In the genomic region with DNA sequence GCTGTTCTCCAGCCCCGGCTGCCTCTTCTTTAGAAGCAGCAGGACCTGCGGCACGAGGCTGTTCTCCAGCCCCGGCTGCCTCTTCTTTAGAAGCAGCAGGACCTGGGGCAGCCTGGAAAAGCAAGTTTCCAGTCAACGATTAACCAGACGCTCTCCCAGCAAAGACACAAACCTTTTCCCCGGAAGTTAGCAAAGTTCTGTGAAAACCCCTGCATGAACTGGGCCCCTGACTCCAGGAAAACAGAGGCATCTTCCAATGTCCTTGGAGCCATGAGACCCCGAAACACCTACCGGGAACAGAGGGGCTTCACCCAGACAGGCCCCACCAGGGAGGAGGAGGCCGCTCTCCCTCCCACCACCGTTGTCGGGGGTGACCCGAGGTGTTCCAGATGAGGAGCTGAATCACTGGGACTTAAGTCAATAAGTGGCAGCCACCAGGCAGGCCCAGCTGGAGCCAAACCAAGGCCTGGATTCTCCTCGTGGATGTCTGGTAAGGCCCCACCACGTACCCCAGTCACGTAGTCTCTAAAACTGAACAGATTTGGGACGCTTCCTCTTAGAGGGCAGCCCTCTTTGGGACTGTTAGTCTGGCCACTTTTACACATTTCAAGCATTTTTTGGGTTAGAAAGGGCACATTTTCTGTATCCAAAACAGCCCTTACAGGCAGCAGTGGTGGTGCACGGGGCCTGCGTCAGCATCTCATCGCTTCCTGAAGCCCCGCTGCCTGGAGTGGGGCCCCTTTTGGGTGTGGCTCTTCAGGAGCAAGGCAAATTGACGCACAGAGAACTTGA, we compare ENCODE assay signal across 8 cellular contexts. TPM values are rescaled to one million over a fixed set of nuclear protein-coding genes. Genes with fewer than 3 reads are reported as not detected.
A peak's percentile ranks its signal among the peaks of the same experiment; 100 is the strongest.
DNase-seq lines count a peak whose midpoint lies in the region; FAIRE-seq and TF ChIP-seq lines count a peak whose summit lies in the region.
"Had no signal": no experiment of that assay in that cellular context is flagged by ENCODE, and none has a peak within 500 bp of the region (broad histone marks: within the 10 kb centered on the region; RNA-seq: fewer than 3 reads in every experiment).

Gene RPH3AL, minus strand, starts transcription at position 387 of the 792 bp plus-strand sequence. CDS start 25,264 bp downstream, outside the sequence.

- peaks cover 58 to 69% of the 10 kb centered on the region in 2 donors for H3K4me1 ChIP-seq in kidney (ENCODE audit: control insufficient read depth in 1 of 2, insufficient read depth in 1 of 2, low read depth in 1 of 2, low read length in 2 of 2)
- H3K4me1 ChIP-seq in subcutaneous abdominal adipose tissue (ENCODE audit: control insufficient read depth in 5 of 5, insufficient read depth in 5 of 5, low read length in 5 of 5), result peaks cover 16 to 72% (median 70%) of the 10 kb centered on the region in 5 donors

- FAIRE-seq in kidney (lab: Jason Lieb, UNC), result no peak

- TF ChIP-seq CTCF in kidney (IDR thresholded peaks at IDR 0.05; ENCODE audit: borderline replicate concordance, extremely low read depth, insufficient read depth), result no peak

- intact Hi-C loops in kidney (cut with DNase I), result no loop called here

- H3K4me3 ChIP-seq in kidney (ENCODE audit: low read length in 2 of 2), result peak within 1 kb of the TSS; percentile 49 to 67
- H3K4me3 ChIP-seq in subcutaneous abdominal adipose tissue (ENCODE audit: low read depth in 1 of 5, low read length in 5 of 5), result peak within 1 kb of the TSS in 3 of 5 donors; percentile 2 to 27 (median 27)

- H3K36me3 ChIP-seq in kidney (ENCODE audit: control insufficient read depth in 1 of 2, insufficient read depth in 2 of 2, low read length in 2 of 2), result no peaks in the 10 kb centered on the region
- no peaks in the 10 kb centered on the region for H3K36me3 ChIP-seq in subcutaneous abdominal adipose tissue (ENCODE audit: control insufficient read depth in 5 of 5, insufficient read depth in 5 of 5, low read length in 5 of 5)

- H3K9ac ChIP-seq in kidney (ENCODE audit: low read length in 2 of 2), result peak within 1 kb of the TSS; percentile 80 to 84
- peak within 1 kb of the TSS; percentile 55 to 81 (median 60) for H3K9ac ChIP-seq in subcutaneous abdominal adipose tissue (ENCODE audit: low read length in 5 of 5)

- H3K9me3 ChIP-seq in kidney (ENCODE audit: control insufficient read depth in 1 of 2, low read length in 2 of 2) (no peaks in the 10 kb centered on the region), subcutaneous abdominal adipose tissue (ENCODE audit: control insufficient read depth in 5 of 5, low read length in 5 of 5) (no peaks in the 10 kb centered on the region)

- peak within 1 kb of the TSS; percentile 71 for H3K27ac ChIP-seq in angular gyrus (ENCODE audit: low read depth, low read length)
- H3K27ac ChIP-seq in kidney (ENCODE audit: low read depth in 2 of 2, low read length in 2 of 2), result peak within 1 kb of the TSS; percentile 96 to 97
- peak within 1 kb of the TSS; percentile 86 for H3K27ac ChIP-seq in subcutaneous abdominal adipose tissue (ENCODE audit: low read depth, low read length)

- DNase-seq in MV-4-11 (lab: John Stamatoyannopoulos, UW) (peak; percentile 38), kidney (peak; percentile 93), Kasumi-1 (lab: John Stamatoyannopoulos, UW) (no peak), dedifferentiated amniotic fluid mesenchymal stem cell (ENCODE audit: extremely low spot score) (no peak)
- DNase-seq in stimulated activated CD4-positive, alpha-beta T cell treated with anti-CD3 and anti-CD28 coated beads, Interleukin-2, amount 100 ng/mL, for 48 hours, result no peak
- DNase-seq: stimulated activated CD8-positive, alpha-beta memory T cell treated with anti-CD3 and anti-CD28 coated beads, Interleukin-4, amount 100 ng/mL, for 48 hours had no signal

- no peaks in the 10 kb centered on the region for H3K27me3 ChIP-seq in subcutaneous abdominal adipose tissue (ENCODE audit: control insufficient read depth in 5 of 5, insufficient read depth in 4 of 5, low read length in 5 of 5)

RNA-seq across cellular contexts. Expression of gene RPH3AL, which starts in this region (rescaled TPM):
- total RNA-seq in kidney, result 55.9 TPM
- 18.1 TPM for polyA plus RNA-seq in kidney (ENCODE audit: insufficient read depth, low read depth, low replicate concordance)

Comparison
In these comparisons a context has a peak if more than half of its experiments do, and no peak if none do; other contexts are left out.
1. DNase-seq: peak in MV-4-11 (single experiment) and kidney (single experiment); none in Kasumi-1 (0 of 2), dedifferentiated amniotic fluid mesenchymal stem cell (single experiment) and stimulated activated CD4-positive, alpha-beta T cell treated with anti-CD3 and anti-CD28 coated beads, Interleukin-2, amount 100 ng/mL, for 48 hours (0 of 2).
2. Peak in every context shown above with its lines, with median percentiles within 50 percentile points of each other: H3K27ac ChIP-seq.